ENCODE assay signal across 8 cellular contexts in genomic region chrX:47658301-47658683, GRCh38. TPM values are rescaled to one million over a fixed set of nuclear protein-coding genes. Genes with fewer than 3 reads are reported as not detected.
DNase-seq lines count a peak whose midpoint lies in the region; ATAC-seq, FAIRE-seq and TF ChIP-seq lines count a peak whose summit lies in the region.

No MANE protein-coding gene starts in this region.

- H3K4me3 ChIP-seq in left ventricle myocardium inferior: peak overlapping the region; percentile 75
- peak overlapping the region; percentile 41 to 83 (median 60) for H3K4me3 ChIP-seq in mammary epithelial cell (replicated peaks in 1 of 3; ENCODE audit: insufficient read depth in 1 of 3, low read depth in 2 of 3, low read length in 3 of 3)
- H3K4me3 ChIP-seq in vagina: peak overlapping the region; percentile 56 to 65

- ATAC-seq in left cardiac atrium: no peak
- no peak for ATAC-seq in GM19463 (IDR thresholded peaks at IDR 0.05; ENCODE audit: unreplicated experiment)

- no peaks in the 10 kb centered on the region for H3K4me1 Mint-ChIP-seq in mesothelial cell of epicardium

- H3K27me3 Mint-ChIP-seq in mesothelial cell of epicardium (ENCODE audit: low read depth): no peaks in the 10 kb centered on the region

- DNase-seq in left ventricle myocardium inferior (no peak), left cardiac atrium (no peak), mammary epithelial cell (no peak), mesothelial cell of epicardium (ENCODE audit: low spot score in 2 of 2, unreplicated experiment in 2 of 2) (no peak), vagina (ENCODE audit: extremely low spot score in 2 of 2) (no peak), frontal cortex (ENCODE audit: low spot score in 2 of 2) (no peak)
- no peak for DNase-seq in activated effector memory CD4-positive, alpha-beta T cell treated with anti-CD3 and anti-CD28 coated beads, Interleukin-2, amount 50 U/mL, for 16 hours

- 30% methylated on average over 3 of the region's 13 CpGs for WGBS in mammary epithelial cell (ENCODE audit: low coverage, missing lambda C conversion rate)

- CTCF ChIA-PET in mammary epithelial cell (lab: Charles Lee; ENCODE audit: low non-redundant PET): no interaction called here

- H3K9me3 ChIP-seq in left ventricle myocardium inferior (replicated peaks): no peaks in the 10 kb centered on the region
- no peaks in the 10 kb centered on the region for H3K9me3 ChIP-seq in mammary epithelial cell (replicated peaks; ENCODE audit: insufficient read depth, low read length)
- H3K9me3 ChIP-seq in vagina: no peaks in the 10 kb centered on the region

- H3K9me3 Mint-ChIP-seq in mesothelial cell of epicardium: peaks cover 7% of the 10 kb centered on the region

- H3K36me3 ChIP-seq in left ventricle myocardium inferior (peaks cover 24% of the 10 kb centered on the region), mammary epithelial cell (ENCODE audit: insufficient read depth, low read length) (peaks cover 2% of the 10 kb centered on the region), vagina (no peaks in the 10 kb centered on the region)

- H3K27ac ChIP-seq in left ventricle myocardium inferior (replicated peaks): peak overlapping the region; percentile 95
- peak overlapping the region; percentile 94 for H3K27ac ChIP-seq in mammary epithelial cell (ENCODE audit: insufficient read depth, low read depth, low read length)
- H3K27ac ChIP-seq in vagina: peak overlapping the region; percentile 90

- H3K79me2 ChIP-seq in mammary epithelial cell (ENCODE audit: insufficient read depth, low read length): peaks cover 11% of the 10 kb centered on the region

- H3K4me2 ChIP-seq in mammary epithelial cell (ENCODE audit: insufficient read depth, low read depth, low read length): peak overlapping the region; percentile 60

- no peak for FAIRE-seq in frontal cortex (lab: Jason Lieb, UNC)

- H3K27ac Mint-ChIP-seq in mesothelial cell of epicardium: peak overlapping the region; percentile 99

- dilution Hi-C loops in mammary epithelial cell (cut with HindIII; ENCODE audit: low sequenced_read_pairs): no loop called here

- H3K36me3 Mint-ChIP-seq in mesothelial cell of epicardium: peaks cover 6% of the 10 kb centered on the region

- no peaks in the 10 kb centered on the region for H3K27me3 ChIP-seq in left ventricle myocardium inferior (ENCODE audit: low read depth)
- no peaks in the 10 kb centered on the region for H3K27me3 ChIP-seq in mammary epithelial cell (ENCODE audit: insufficient read depth, low read length)
- no peaks in the 10 kb centered on the region for H3K27me3 ChIP-seq in vagina

- in situ Hi-C loops in mammary epithelial cell (cut with MboI; ENCODE audit: low sequenced_read_pairs in 2 of 2): loop anchor here in 1 of 2 donors (10.0 to 25.0 kb wide), 2 partner anchors 87 to 379 kb away; no protein-coding TSS in a partner anchor

- peak overlapping the region; percentile 89 for H3K4me3 Mint-ChIP-seq in mesothelial cell of epicardium

- no TSS peak for BruUV-seq in mammary epithelial cell (replicated peaks; lab: Mats Ljungman, UMichigan)

- peaks cover 9% of the 10 kb centered on the region for H3K4me1 ChIP-seq in left ventricle myocardium inferior
- H3K4me1 ChIP-seq in mammary epithelial cell (ENCODE audit: insufficient read depth, low read length): peaks cover 8% of the 10 kb centered on the region
- no peaks in the 10 kb centered on the region for H3K4me1 ChIP-seq in vagina

- no peak for TF ChIP-seq POLR2A in vagina (IDR thresholded peaks at IDR 0.05)

- TF ChIP-seq CTCF in left ventricle myocardium inferior (IDR thresholded peaks at IDR 0.05; ENCODE audit: borderline replicate concordance) (no peak), mammary epithelial cell (conservative IDR thresholded peaks at IDR 0.05 in 1 of 2, IDR thresholded peaks at IDR 0.05 in 1 of 2; ENCODE audit: extremely low read depth in 1 of 2, insufficient read depth in 1 of 2, low read depth in 1 of 2, low read length in 2 of 2) (no peak), mesothelial cell of epicardium (IDR thresholded peaks at IDR 0.05; ENCODE audit: unreplicated experiment) (no peak), vagina (IDR thresholded peaks at IDR 0.05) (no peak)

- H3K9ac ChIP-seq in mammary epithelial cell (ENCODE audit: insufficient read depth, low read length): peak overlapping the region; percentile 82

- H2AFZ ChIP-seq in mammary epithelial cell (ENCODE audit: low read depth, low read length): peak overlapping the region; percentile 69

- intact Hi-C loops in left ventricle myocardium inferior (cut with micrococcal nuclease): no loop called here
- intact Hi-C loops in left cardiac atrium (cut with DNase I): loop anchor here in 1 of 2 donors (10.0 kb wide), 1 partner anchor 367 kb away; no protein-coding TSS in a partner anchor
- intact Hi-C loops in mammary epithelial cell (cut with micrococcal nuclease): loop anchor here (1.0 to 10.0 kb wide), 2 partner anchors 97 to 367 kb away; partner anchors contain the start of gene ARAF
- intact Hi-C loops in vagina (cut with DNase I): no loop called here

- no peaks in the 10 kb centered on the region for H4K20me1 ChIP-seq in mammary epithelial cell (ENCODE audit: insufficient read depth, low read length)

RNA-seq across cellular contexts. Expression of gene UXT, which starts 0.7 kb away (rescaled TPM):
- total RNA-seq in left ventricle myocardium inferior (93.5 TPM), left cardiac atrium (10 to 100 TPM; 89.6 to 99.9 TPM), mammary epithelial cell (10 to 100 TPM; 56.7 to 76.4 TPM), mesothelial cell of epicardium (70.1 to 71.5 TPM (median 71.4 TPM) in 3 replicates), vagina (93.3 TPM), frontal cortex (86.0 TPM)
- 124 TPM for polyA plus RNA-seq in mammary epithelial cell
- polyA minus RNA-seq in mammary epithelial cell: 36.3 TPM

RNA-seq across cellular contexts. Expression of gene ELK1, which starts 7.9 kb away (rescaled TPM):
- total RNA-seq in left ventricle myocardium inferior (21.3 TPM), left cardiac atrium (10 to 100 TPM; 18.5 to 32.2 TPM), mammary epithelial cell (10 to 100 TPM; 17.2 to 44.7 TPM), mesothelial cell of epicardium (34.6 to 35.4 TPM (median 35.0 TPM) in 3 replicates), vagina (18.9 TPM), frontal cortex (17.5 TPM)
- polyA plus RNA-seq in mammary epithelial cell: 22.6 TPM
- 40.7 TPM for polyA minus RNA-seq in mammary epithelial cell

RNA-seq across cellular contexts. Expression of gene CFP, which starts 28.6 kb away (rescaled TPM):
- total RNA-seq in left ventricle myocardium inferior (3.0 TPM), left cardiac atrium (10 to 100 TPM in 1 of 2 donors, 1 to 10 TPM in 1; 3.9 to 10.9 TPM), mammary epithelial cell (under 1 TPM; 0.17 to 0.28 TPM), mesothelial cell of epicardium (0.97 to 1.2 TPM (median 0.99 TPM) in 3 replicates), vagina (0.74 TPM), frontal cortex (0.82 TPM)
- 0.06 TPM for polyA plus RNA-seq in mammary epithelial cell
- not detected for polyA minus RNA-seq in mammary epithelial cell

RNA-seq across cellular contexts. Expression of gene SYN1, which starts 38.6 kb away (rescaled TPM):
- total RNA-seq in left ventricle myocardium inferior (13.9 TPM), left cardiac atrium (1 to 10 TPM; 4.4 to 7.0 TPM), mammary epithelial cell (under 1 TPM; under 0.01 to 0.45 TPM), mesothelial cell of epicardium (3.7 to 4.4 TPM (median 4.2 TPM) in 3 replicates), vagina (2.7 TPM), frontal cortex (14.7 TPM)
- 0.10 TPM for polyA plus RNA-seq in mammary epithelial cell
- 0.21 TPM for polyA minus RNA-seq in mammary epithelial cell
